In the genomic region with DNA sequence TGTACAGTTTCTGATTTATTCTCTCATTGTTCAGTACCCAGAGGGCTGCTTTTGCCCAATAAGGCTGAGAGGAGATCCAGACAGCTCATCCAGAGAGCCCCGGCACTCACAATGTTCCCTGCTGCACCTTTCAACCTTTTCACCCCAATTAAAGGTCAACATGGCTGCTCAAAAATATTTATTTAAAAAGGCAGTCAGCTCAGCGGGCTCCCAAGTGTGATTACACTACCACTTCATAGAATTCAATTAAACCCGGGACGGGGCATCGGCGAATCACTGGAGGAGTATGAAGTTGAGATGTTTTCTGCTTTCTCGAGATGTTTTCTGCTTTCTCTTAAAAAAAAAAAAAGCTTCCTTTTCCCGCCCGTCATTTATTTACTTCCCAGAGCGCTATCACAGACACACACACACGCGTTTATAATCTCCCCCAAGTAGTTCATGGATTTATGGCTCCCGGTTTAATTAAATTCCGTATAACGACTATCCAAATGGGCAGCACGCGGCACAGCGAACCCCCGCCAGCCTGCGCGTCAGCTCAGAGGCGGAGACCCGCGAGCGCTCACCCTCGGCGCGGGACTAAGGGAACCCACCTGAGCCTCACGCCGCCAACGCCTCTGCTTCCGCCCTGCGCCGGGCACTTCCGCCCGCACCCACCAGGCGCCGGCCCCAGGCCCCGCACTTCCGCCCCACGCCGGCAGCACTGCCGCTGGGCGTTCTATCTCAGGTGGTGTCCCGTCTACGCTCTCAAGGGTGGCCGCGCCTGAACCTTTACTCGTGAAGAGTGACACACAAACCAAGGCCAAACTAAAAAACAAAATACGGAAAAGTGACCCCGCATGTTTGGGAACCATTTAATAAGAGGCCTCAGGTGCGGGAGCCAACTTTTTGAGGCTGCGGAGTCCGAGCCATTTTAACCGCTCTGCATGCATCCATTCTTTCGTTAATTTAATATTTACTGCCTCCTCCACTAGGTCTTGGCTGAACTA, we compare ENCODE assay signal across 8 cellular contexts. TPM values are rescaled to one million over a fixed set of nuclear protein-coding genes. Genes with fewer than 3 reads are reported as not detected.
A peak's percentile ranks its signal among the peaks of the same experiment; 100 is the strongest.
DNase-seq lines count a peak whose midpoint lies in the region; ATAC-seq and TF ChIP-seq lines count a peak whose summit lies in the region.

Gene C5orf63, minus strand, starts transcription at position 642 of the 986 bp plus-strand sequence. CDS start 14,507 bp downstream, outside the sequence.

- H2BK20ac ChIP-seq in IMR-90 (ENCODE audit: low read depth, low read length) = no peak within 1 kb of the TSS

- H2AK5ac ChIP-seq in IMR-90 (ENCODE audit: low read depth, low read length) = no peak within 1 kb of the TSS

- H3K9me1 ChIP-seq in IMR-90 (ENCODE audit: insufficient read depth, low read length) = 0 out of 2 replicates have a peak, but pooled peaks cover 4% of the 10 kb centered on the region

- no peak within 1 kb of the TSS for H2AK9ac ChIP-seq in IMR-90 (replicated peaks; ENCODE audit: low read depth, low read length, poor library complexity)

- in situ Hi-C loops in IMR-90 (cut with MboI; ENCODE audit: low sequenced_read_pairs) = no loop called here

- no peak within 1 kb of the TSS for H3K18ac ChIP-seq in IMR-90 (ENCODE audit: low read depth, low read length)

- peak within 1 kb of the TSS; percentile 91 for H2AFZ ChIP-seq in IMR-90 (replicated peaks; ENCODE audit: low read length, poor library complexity)

- CTCF ChIA-PET in IMR-90 (lab: Yijun Ruan, JAX) = interaction anchor here (1.0 to 1.2 kb wide), 2 partner anchors 16 to 19 kb away, joined by 3 to 4 read pairs; no protein-coding TSS in a partner anchor

- peak within 1 kb of the TSS; percentile 12; the same call in 1 of the 2 replicates for H3K23ac ChIP-seq in IMR-90 (ENCODE audit: low read depth, low read length)

- POLR2A ChIA-PET in IMR-90 (lab: Charles Lee; ENCODE audit: unreplicated experiment) = no interaction called here

- H4K20me1 ChIP-seq in IMR-90 (ENCODE audit: insufficient read depth, low read length) = no peaks in the 10 kb centered on the region

- no peak for TF ChIP-seq POLR2A in IMR-90 (IDR thresholded peaks at IDR 0.05; ENCODE audit: low read depth, low read length)

- intact Hi-C loops in IMR-90 (cut with micrococcal nuclease) = no loop called here

- H3K9me3 ChIP-seq in IMR-90 (ENCODE audit: control insufficient read depth, insufficient read depth, low read length) = no peaks in the 10 kb centered on the region

- peaks cover 3% of the 10 kb centered on the region; the same call in 1 of the 2 replicates for H3K4me1 ChIP-seq in IMR-90 (ENCODE audit: control insufficient read depth, insufficient read depth, low read length)

- peak within 1 kb of the TSS; percentile 49 for H3K4me2 ChIP-seq in IMR-90 (ENCODE audit: low read depth, low read length)

- H4K5ac ChIP-seq in IMR-90 (ENCODE audit: low read depth, low read length) = peak within 1 kb of the TSS; percentile 47; the same call in 1 of the 2 replicates

- H3K27ac ChIP-seq in IMR-90 (ENCODE audit: insufficient read depth, low read length) = no peak within 1 kb of the TSS

- H3K56ac ChIP-seq in IMR-90 (ENCODE audit: extremely low read depth, insufficient read depth, low read length) = no peak within 1 kb of the TSS

- no TSS peak for BruUV-seq in IMR-90 (replicated peaks; lab: Mats Ljungman, UMichigan)

- dilution Hi-C loops in IMR-90 (cut with HindIII; ENCODE audit: low sequenced_read_pairs, unreplicated experiment) = no loop called here

- TF ChIP-seq CTCF in IMR-90 (conservative IDR thresholded peaks at IDR 0.05; ENCODE audit: low read depth, low read length) = no peak

- H3K9ac ChIP-seq in IMR-90 (ENCODE audit: low read depth, low read length) = peak within 1 kb of the TSS; percentile 58

- H3K36me3 ChIP-seq in IMR-90 (ENCODE audit: control insufficient read depth, insufficient read depth, low read length) = no peaks in the 10 kb centered on the region

- ATAC-seq in GM21526 (IDR thresholded peaks at IDR 0.05; ENCODE audit: low FRiP score, unreplicated experiment) = peak; percentile 99
- peak; percentile 72 for ATAC-seq in IMR-90 (ENCODE audit: low read depth)

- peak within 1 kb of the TSS; percentile 73 to 90 for H4K8ac ChIP-seq in IMR-90 (ENCODE audit: low read depth in 2 of 2, low read length in 2 of 2)

- WGBS in IMR-90 (ENCODE audit: extremely low coverage in 2 of 2, insufficient read length in 1 of 2), 2 experiments = 35% methylated on average over 23 of the region's 56 CpGs; no CpG with 5 or more reads in 1 of the 2 experiments

- no peaks in the 10 kb centered on the region for H3K79me1 ChIP-seq in IMR-90 (ENCODE audit: low read depth in 1 of 2, low read length in 2 of 2)

- H4K91ac ChIP-seq in IMR-90 (ENCODE audit: insufficient read depth, low read depth, low read length) = 0 out of 2 replicates have a peak within 1 kb of the TSS, but pooled peaks have one; percentile 13

- no peak within 1 kb of the TSS for H3K14ac ChIP-seq in IMR-90 (replicated peaks; ENCODE audit: low read depth, low read length)

- H2BK5ac ChIP-seq in IMR-90 (ENCODE audit: low read depth, low read length, poor library complexity, severe bottlenecking) = no peak within 1 kb of the TSS

- no peak within 1 kb of the TSS for H2BK15ac ChIP-seq in IMR-90 (ENCODE audit: low read depth, low read length)

- H3K4ac ChIP-seq in IMR-90 (ENCODE audit: low read depth, low read length) = peak within 1 kb of the TSS; percentile 57; the same call in 1 of the 2 replicates

- peak within 1 kb of the TSS; percentile 53 for H3K4me3 ChIP-seq in IMR-90 (ENCODE audit: insufficient read depth, low read depth, low read length)

- no peak for TF ChIP-seq RAD21 in IMR-90 (IDR thresholded peaks at IDR 0.05; ENCODE audit: low read length)

- no peaks in the 10 kb centered on the region for H3K27me3 ChIP-seq in IMR-90 (ENCODE audit: control insufficient read depth, insufficient read depth, low read length)

- DNase-seq in DMS53 treated with DMSO at 0.1 percent for 48 hours (lab: John Stamatoyannopoulos, UW; ENCODE audit: unreplicated experiment) (peak; percentile 60), IMR-90 (peak; percentile 10), T-helper 9 cell (peak; percentile 46), astrocyte of the hippocampus (ENCODE audit: low read depth, low spot score) (peak; percentile 58), islet precursor cell (peak; percentile 54), occipital lobe (lab: John Stamatoyannopoulos, UW) (no peak)
- DNase-seq in stimulated activated CD4-positive, alpha-beta T cell treated with anti-CD3 and anti-CD28 coated beads, Interleukin-2, amount 100 ng/mL, for 24 hours = peak; percentile 78 to 83

- 0 out of 2 replicates have a peak within 1 kb of the TSS, but pooled peaks have one; percentile 12 for H2BK120ac ChIP-seq in IMR-90 (ENCODE audit: low read depth, low read length)

TF ChIP-seq in IMR-90, 13 proteins besides CTCF, POLR2A, EP300 and RAD21:
- TF ChIP-seq MXI1 (IDR thresholded peaks at IDR 0.05; ENCODE audit: borderline replicate concordance, low read depth, low read length) (no peak), MAFK (IDR thresholded peaks at IDR 0.05; ENCODE audit: low read depth, low read length) (no peak), USF2 (IDR thresholded peaks at IDR 0.05; ENCODE audit: low read depth, low read length) (no peak), ELK1 (IDR thresholded peaks at IDR 0.05; ENCODE audit: borderline replicate concordance, low read depth, low read length) (no peak), MAZ (IDR thresholded peaks at IDR 0.05; ENCODE audit: borderline replicate concordance, low read depth, low read length) (no peak), CHD1 (IDR thresholded peaks at IDR 0.05; ENCODE audit: low read depth, low read length) (no peak), CEBPB (IDR thresholded peaks at IDR 0.05; ENCODE audit: low read depth, low read length) (no peak), RCOR1 (IDR thresholded peaks at IDR 0.05; ENCODE audit: insufficient replicate concordance, low read length) (no peak), SMC3 (IDR thresholded peaks at IDR 0.05; ENCODE audit: low read depth, low read length) (no peak), FOS (IDR thresholded peaks at IDR 0.05; ENCODE audit: low read depth, low read length) (no peak), RFX5 (IDR thresholded peaks at IDR 0.05; ENCODE audit: low read depth, low read length) (no peak), BHLHE40 (IDR thresholded peaks at IDR 0.05; ENCODE audit: low read depth, low read length) (no peak), NFE2L2 (IDR thresholded peaks at IDR 0.05; ENCODE audit: low read depth, low read length) (no peak)
TF ChIP-seq in IMR-90: peak in this region for 0.

RNA-seq across cellular contexts. Expression of gene C5orf63, which starts in this region (rescaled TPM):
- total RNA-seq in IMR-90 (2012; rRNA removed) (0.72 and 0.83 TPM in 2 replicates), occipital lobe (7.0 TPM)
- 0.86 and 1.1 TPM in 2 replicates for polyA plus RNA-seq in IMR-90 (2012; rRNA removed)
- polyA plus RNA-seq in IMR-90 (2012; cell fraction: cytosol; rRNA removed) = 0.26 and 0.51 TPM in 2 replicates
- 0.34 and 1.8 TPM in 2 replicates for polyA plus RNA-seq in IMR-90 (2012; cell fraction: nucleus; rRNA removed; ENCODE audit: low replicate concordance)
